ENCODE assay signal across 18 cellular contexts in genomic region chr21:27424601-27425000, GRCh38.
DNase-seq lines count a peak whose midpoint lies in the region; ATAC-seq and TF ChIP-seq lines count a peak whose summit lies in the region.
"Had no signal": no experiment of that assay in that cellular context is flagged by ENCODE, and none has a peak within 500 bp of the region (broad histone marks: within the 10 kb centered on the region; RNA-seq: fewer than 3 reads in every experiment).

No MANE protein-coding gene starts in this region.

- H3K27ac ChIP-seq in endodermal cell (ENCODE audit: low read depth, low read length) (no peak overlapping the region), osteoblast (ENCODE audit: low read depth, low read length) (peak overlapping the region; percentile 97)
- H3K27ac ChIP-seq: C4-2B had no signal

- H3K36me3 ChIP-seq in endodermal cell (ENCODE audit: control insufficient read depth, insufficient read depth, low read length): no peaks in the 10 kb centered on the region
- H3K36me3 ChIP-seq in osteoblast (ENCODE audit: insufficient read depth, low read length): no peaks in the 10 kb centered on the region

- ATAC-seq in HG02623 (IDR thresholded peaks at IDR 0.05; ENCODE audit: unreplicated experiment) (no peak), HG03354 (IDR thresholded peaks at IDR 0.05; ENCODE audit: poor library complexity, severe bottlenecking, unreplicated experiment) (no peak)
- ATAC-seq: left lobe of liver; stimulated activated memory B cell treated with anti-CD40 and anti-IgM and Interleukin-4, amounts not matched to agents 10 μg/mL and 1 μg/mL and 100 μg/mL, for 72 hours had no signal

- peak; percentile 44 for DNase-seq in HCEC 1CT
- peak; percentile 57 for DNase-seq in RPMI7951 (ENCODE audit: low read depth)
- DNase-seq in endodermal cell: peak; percentile 40
- DNase-seq in osteoblast (ENCODE audit: insufficient read length, low spot score, missing footprints): no peak
- DNase-seq in NK-92 treated with Interleukin-12 subunit alpha and Interleukin-12 subunit beta, amount 100 ng/mL, for 24 hours (lab: John Stamatoyannopoulos, UW): no peak
- no peak for DNase-seq in GM19240 (ENCODE audit: insufficient read length, low spot score)
- DNase-seq: activated CD4-positive, alpha-beta T cell treated with anti-CD3 and anti-CD28 coated beads, Interleukin-2, amount 50 U/mL, for 48 hours; NCI-H1694 treated with DMSO at 0.1 percent for 48 hours; NCI-H524 treated with DMSO at 0.1 percent for 48 hours; T1000 had no signal

- no peaks in the 10 kb centered on the region for H3K79me2 ChIP-seq in osteoblast (ENCODE audit: insufficient read depth, low read length)

- H3K9me3 ChIP-seq in endodermal cell (ENCODE audit: control insufficient read depth, low read length) (no peaks in the 10 kb centered on the region), osteoblast (ENCODE audit: low read depth, low read length) (no peaks in the 10 kb centered on the region)

- H3K36me3 Mint-ChIP-seq in endodermal cell (ENCODE audit: low read depth): no peaks in the 10 kb centered on the region
- H3K36me3 Mint-ChIP-seq: IgD-negative memory B cell; stimulated activated memory B cell treated with anti-CD40 and anti-IgM and Interleukin-4, amounts not matched to agents 10 μg/mL and 1 μg/mL and 100 μg/mL, for 72 hours had no signal

- no peaks in the 10 kb centered on the region for H3K9me3 Mint-ChIP-seq in endodermal cell

- H3K4me1 ChIP-seq in endodermal cell (ENCODE audit: control insufficient read depth, insufficient read depth, low read length) (peaks cover 4% of the 10 kb centered on the region), osteoblast (ENCODE audit: insufficient read depth, low read length) (peaks cover 47% of the 10 kb centered on the region)

- TF ChIP-seq CTCF in endodermal cell (conservative IDR thresholded peaks at IDR 0.05) (no peak), osteoblast (IDR thresholded peaks at IDR 0.05; ENCODE audit: extremely low read depth, low read depth, low read length) (no peak)

- no peak overlapping the region for H3K4me2 ChIP-seq in osteoblast (ENCODE audit: insufficient read depth, low read length)

- H3K4me3 ChIP-seq in endodermal cell (ENCODE audit: low read length): no peak overlapping the region
- no peak overlapping the region for H3K4me3 ChIP-seq in osteoblast (ENCODE audit: insufficient read depth, low read length)

- H3K9ac ChIP-seq in endodermal cell (ENCODE audit: extremely low read depth, low read length, poor library complexity, severe bottlenecking): no peak overlapping the region

- WGBS in endodermal cell (ENCODE audit: insufficient coverage in 1 of 2, insufficient read length in 1 of 2), 2 experiments: 91 to 100% methylated on average over 1 of the region's 1 CpG

- H4K20me1 ChIP-seq in osteoblast (ENCODE audit: insufficient read depth, low read length): no peaks in the 10 kb centered on the region

- H3K4me3 Mint-ChIP-seq in endodermal cell: no peak overlapping the region
- H3K4me3 Mint-ChIP-seq: activated T-helper 1 cell treated with anti-CD3 and anti-CD28 coated beads, Interleukin-12 subunit alpha, Interleukin-12 subunit beta, Interleukin-2, Interleukin-4 antibody, amounts not matched to agents 30 ng/mL and 10 ng/mL and 1 ng/mL, durations not matched to agents 14 hours and 24 hours and 36 hours; nephron; stimulated activated memory B cell treated with anti-CD40 and anti-IgM and Interleukin-4, amounts not matched to agents 10 μg/mL and 1 μg/mL and 100 μg/mL, for 72 hours had no signal

- peak overlapping the region; percentile 93 for H3K27ac Mint-ChIP-seq in endodermal cell
- H3K27ac Mint-ChIP-seq: activated T-helper 1 cell treated with anti-CD3 and anti-CD28 coated beads, Interleukin-12 subunit alpha, Interleukin-12 subunit beta, Interleukin-2, Interleukin-4 antibody, amounts not matched to agents 30 ng/mL and 10 ng/mL and 1 ng/mL, durations not matched to agents 14 hours and 24 hours and 36 hours; IgD-negative memory B cell; nephron; stimulated activated memory B cell treated with anti-CD40 and anti-IgM and Interleukin-4, amounts not matched to agents 10 μg/mL and 1 μg/mL and 100 μg/mL, for 72 hours had no signal

- no peak overlapping the region for H2AFZ ChIP-seq in osteoblast (ENCODE audit: low read length)

- H3K27me3 Mint-ChIP-seq in endodermal cell (ENCODE audit: insufficient read depth): no peaks in the 10 kb centered on the region
- H3K27me3 Mint-ChIP-seq: IgD-negative memory B cell; stimulated activated memory B cell treated with anti-CD40 and anti-IgM and Interleukin-4, amounts not matched to agents 10 μg/mL and 1 μg/mL and 100 μg/mL, for 72 hours had no signal

- H3K27me3 ChIP-seq in endodermal cell (ENCODE audit: control insufficient read depth, insufficient read depth, low read length, poor library complexity, severe bottlenecking) (no peaks in the 10 kb centered on the region), osteoblast (ENCODE audit: insufficient read depth, low read length) (no peaks in the 10 kb centered on the region)

- peaks cover 9% of the 10 kb centered on the region for H3K4me1 Mint-ChIP-seq in endodermal cell
- H3K4me1 Mint-ChIP-seq: IgD-negative memory B cell; stimulated activated memory B cell treated with anti-CD40 and anti-IgM and Interleukin-4, amounts not matched to agents 10 μg/mL and 1 μg/mL and 100 μg/mL, for 72 hours had no signal

Comparison
In these comparisons a context has a peak if more than half of its experiments do, and no peak if none do; other contexts are left out.
1. DNase-seq: peak in HCEC 1CT (single experiment), RPMI7951 (single experiment) and endodermal cell (single experiment); none in osteoblast (single experiment), NK-92 treated with Interleukin-12 subunit alpha and Interleukin-12 subunit beta, amount 100 ng/mL, for 24 hours (single experiment) and GM19240 (single experiment).